In the genomic region with DNA sequence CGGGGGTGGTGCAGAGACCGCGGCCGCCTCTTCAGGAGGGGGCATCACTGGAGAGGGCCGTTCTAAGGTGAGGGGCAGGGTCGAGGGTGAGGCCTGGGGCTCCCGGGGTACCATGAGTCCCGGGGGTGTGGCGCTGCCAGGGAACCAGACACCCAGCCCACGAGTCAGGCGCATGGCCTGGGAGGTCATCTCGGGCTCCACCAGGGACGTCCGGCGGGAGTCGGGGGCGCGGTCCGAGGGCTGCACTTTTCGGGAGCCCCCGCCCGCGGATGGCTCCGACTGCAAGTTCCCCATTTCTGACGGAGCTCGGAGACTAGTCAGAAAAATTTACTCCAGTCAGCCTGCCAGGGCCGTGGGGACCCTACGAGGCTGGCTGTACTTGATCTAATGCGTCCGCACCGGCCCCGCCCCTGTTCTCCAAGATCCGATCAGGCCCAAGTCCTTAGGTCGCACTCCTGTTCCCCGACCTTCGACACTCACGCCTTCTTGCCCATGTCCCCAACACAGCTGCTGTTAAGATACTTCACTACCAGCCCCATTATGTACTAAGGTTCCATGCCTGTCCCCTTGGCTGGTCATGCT, we compare ENCODE assay signal across 6 cellular contexts. TPM values are rescaled to one million over a fixed set of nuclear protein-coding genes. Genes with fewer than 3 reads are reported as not detected.
A peak's percentile ranks its signal among the peaks of the same experiment; 100 is the strongest.
DNase-seq lines count a peak whose midpoint lies in the region; ATAC-seq and TF ChIP-seq lines count a peak whose summit lies in the region.

No MANE protein-coding gene starts in this region.

- TF ChIP-seq CTCF in IMR-90 (conservative IDR thresholded peaks at IDR 0.05; ENCODE audit: low read depth, low read length), result no peak
- TF ChIP-seq CTCF in parathyroid adenoma (IDR thresholded peaks at IDR 0.05), result no peak

- H3K4me2 ChIP-seq in IMR-90 (ENCODE audit: low read depth, low read length), result peak overlapping the region; percentile 65
- H3K4me2 ChIP-seq in parathyroid adenoma (ENCODE audit: low read length), result peak overlapping the region; percentile 99

- H4K91ac ChIP-seq in IMR-90 (ENCODE audit: insufficient read depth, low read depth, low read length), result no peak overlapping the region

- H3K4me3 ChIP-seq in IMR-90 (ENCODE audit: insufficient read depth, low read depth, low read length) (peak overlapping the region; percentile 67), parathyroid adenoma (ENCODE audit: low read depth, low read length) (peak overlapping the region; percentile 87)

- peak overlapping the region; percentile 79 for H3K4me3 Mint-ChIP-seq in central memory CD8-positive, alpha-beta T cell

- peaks cover 7% of the 10 kb centered on the region for H3K9me1 ChIP-seq in IMR-90 (ENCODE audit: insufficient read depth, low read length)

- no peaks in the 10 kb centered on the region for H3K27me3 ChIP-seq in IMR-90 (ENCODE audit: control insufficient read depth, insufficient read depth, low read length)
- no peaks in the 10 kb centered on the region for H3K27me3 ChIP-seq in parathyroid adenoma (ENCODE audit: control insufficient read depth, insufficient read depth, low read length)

- no peak for ATAC-seq in IMR-90 (ENCODE audit: low read depth)
- peak; percentile 6 for ATAC-seq in central memory CD8-positive, alpha-beta T cell (replicated peaks; ENCODE audit: extremely low read depth, poor library complexity, severe bottlenecking)

- no peaks in the 10 kb centered on the region for H3K9me3 Mint-ChIP-seq in central memory CD8-positive, alpha-beta T cell

- 33% methylated on average over 31 of the region's 37 CpGs; no CpG with 5 or more reads in 1 of the 2 experiments for WGBS in IMR-90 (ENCODE audit: extremely low coverage in 2 of 2, insufficient read length in 1 of 2), 2 experiments

- BruUV-seq in IMR-90 (replicated peaks; lab: Mats Ljungman, UMichigan), result no TSS peak

- no peak overlapping the region; the same call in 1 of the 2 replicates for H3K14ac ChIP-seq in IMR-90 (replicated peaks; ENCODE audit: low read depth, low read length)

- peaks cover 18% of the 10 kb centered on the region for H3K4me1 Mint-ChIP-seq in central memory CD8-positive, alpha-beta T cell

- H2BK5ac ChIP-seq in IMR-90 (ENCODE audit: low read depth, low read length, poor library complexity, severe bottlenecking), result no peak overlapping the region

- H3K79me1 ChIP-seq in IMR-90 (ENCODE audit: low read depth in 1 of 2, low read length in 2 of 2), result peaks cover 7 to 54% of the 10 kb centered on the region in 2 experiments; a peak in 3 of 4 replicates

- H3K9ac ChIP-seq in IMR-90 (ENCODE audit: low read depth, low read length), result no peak overlapping the region
- no peak overlapping the region for H3K9ac ChIP-seq in parathyroid adenoma

- intact Hi-C loops in IMR-90 (cut with micrococcal nuclease), result loop anchor here (5.0 kb wide), 1 partner anchor 155 kb away; no protein-coding TSS in a partner anchor

- no peak overlapping the region for H3K56ac ChIP-seq in IMR-90 (ENCODE audit: extremely low read depth, insufficient read depth, low read length)

- TF ChIP-seq POLR2A in IMR-90 (IDR thresholded peaks at IDR 0.05; ENCODE audit: low read depth, low read length), result no peak

- no peaks in the 10 kb centered on the region for H3K9me3 ChIP-seq in IMR-90 (ENCODE audit: control insufficient read depth, insufficient read depth, low read length)
- H3K9me3 ChIP-seq in parathyroid adenoma (ENCODE audit: control insufficient read depth, low read length), result no peaks in the 10 kb centered on the region

- peak overlapping the region; percentile 90 for H2AFZ ChIP-seq in IMR-90 (replicated peaks; ENCODE audit: low read length, poor library complexity)
- H2AFZ ChIP-seq in parathyroid adenoma, result peak overlapping the region; percentile 88

- dilution Hi-C loops in IMR-90 (cut with HindIII; ENCODE audit: low sequenced_read_pairs, unreplicated experiment), result no loop called here

- H2AK5ac ChIP-seq in IMR-90 (ENCODE audit: low read depth, low read length), result peak overlapping the region; percentile 91

- H4K8ac ChIP-seq in IMR-90 (ENCODE audit: low read depth in 2 of 2, low read length in 2 of 2), result peak overlapping the region in 1 of 2 experiments; percentile 41; a peak in 1 of 4 replicates

- no peak overlapping the region for H3K18ac ChIP-seq in IMR-90 (ENCODE audit: low read depth, low read length)

- H4K20me1 ChIP-seq in IMR-90 (ENCODE audit: insufficient read depth, low read length), result peaks cover 8% of the 10 kb centered on the region

- TF ChIP-seq RAD21 in IMR-90 (IDR thresholded peaks at IDR 0.05; ENCODE audit: low read length), result no peak

- no peaks in the 10 kb centered on the region for H3K79me2 ChIP-seq in parathyroid adenoma

- no peaks in the 10 kb centered on the region for H3K27me3 Mint-ChIP-seq in central memory CD8-positive, alpha-beta T cell

- H3K36me3 ChIP-seq in IMR-90 (ENCODE audit: control insufficient read depth, insufficient read depth, low read length) (peaks cover 27% of the 10 kb centered on the region), parathyroid adenoma (ENCODE audit: control insufficient read depth, insufficient read depth, low read length) (no peaks in the 10 kb centered on the region)

- no peak overlapping the region for H2BK20ac ChIP-seq in IMR-90 (ENCODE audit: low read depth, low read length)

- H3K23ac ChIP-seq in IMR-90 (ENCODE audit: low read depth, low read length), result 0 out of 2 replicates have a peak overlapping the region, but pooled peaks have one; percentile 8

- DNase-seq in IMR-90 (no peak), dedifferentiated amniotic fluid mesenchymal stem cell (ENCODE audit: extremely low spot score) (no peak), KG1 (lab: John Stamatoyannopoulos, UW) (no peak), ACHN (no peak)
- no peak for DNase-seq in central memory CD8-positive, alpha-beta T cell (ENCODE audit: low spot score in 2 of 2)

- H3K4me1 ChIP-seq in IMR-90 (ENCODE audit: control insufficient read depth, insufficient read depth, low read length) (peaks cover 2% of the 10 kb centered on the region), parathyroid adenoma (no peaks in the 10 kb centered on the region)

- H2BK15ac ChIP-seq in IMR-90 (ENCODE audit: low read depth, low read length), result no peak overlapping the region; the same call in 2 of the 3 replicates

- in situ Hi-C loops in IMR-90 (cut with MboI; ENCODE audit: low sequenced_read_pairs), result no loop called here
- in situ Hi-C loops in ACHN (cut with HindIII; ENCODE audit: low pct_ligation_motif_present, low pct_unique_long_range_greater_than_20kb, low sequenced_read_pairs), result no loop called here

- peaks cover 23% of the 10 kb centered on the region for H3K36me3 Mint-ChIP-seq in central memory CD8-positive, alpha-beta T cell (ENCODE audit: insufficient read depth)

- H3K27ac ChIP-seq in IMR-90 (ENCODE audit: insufficient read depth, low read length) (peak overlapping the region; percentile 68), parathyroid adenoma (peak overlapping the region; percentile 74)

- H3K4ac ChIP-seq in IMR-90 (ENCODE audit: low read depth, low read length), result no peak overlapping the region; the same call in 1 of the 2 replicates

- no peak overlapping the region for H4K5ac ChIP-seq in IMR-90 (ENCODE audit: low read depth, low read length)

- H2AK9ac ChIP-seq in IMR-90 (replicated peaks; ENCODE audit: low read depth, low read length, poor library complexity), result peak overlapping the region; percentile 86

- no peak overlapping the region for H2BK120ac ChIP-seq in IMR-90 (ENCODE audit: low read depth, low read length)

- no peak overlapping the region for H3K27ac Mint-ChIP-seq in central memory CD8-positive, alpha-beta T cell (ENCODE audit: low read depth)

- POLR2A ChIA-PET in IMR-90 (lab: Charles Lee; ENCODE audit: unreplicated experiment), result interaction anchor here (1.2 to 2.4 kb wide), 2 partner anchors 11 to 13 kb away, joined by 3 to 12 read pairs; a partner anchor contains a TSS

- CTCF ChIA-PET in IMR-90 (lab: Yijun Ruan, JAX), result interaction anchor here (0.7 to 1.5 kb wide), 3 partner anchors 11 to 16 kb away, joined by 3 to 6 read pairs (median 4); a partner anchor contains a TSS

TF ChIP-seq in IMR-90, 13 proteins besides CTCF, POLR2A, EP300 and RAD21:
- no peak for TF ChIP-seq SMC3 (IDR thresholded peaks at IDR 0.05; ENCODE audit: low read depth, low read length)
- no peak for TF ChIP-seq CHD1 (IDR thresholded peaks at IDR 0.05; ENCODE audit: low read depth, low read length)
- TF ChIP-seq, protein P1, sequence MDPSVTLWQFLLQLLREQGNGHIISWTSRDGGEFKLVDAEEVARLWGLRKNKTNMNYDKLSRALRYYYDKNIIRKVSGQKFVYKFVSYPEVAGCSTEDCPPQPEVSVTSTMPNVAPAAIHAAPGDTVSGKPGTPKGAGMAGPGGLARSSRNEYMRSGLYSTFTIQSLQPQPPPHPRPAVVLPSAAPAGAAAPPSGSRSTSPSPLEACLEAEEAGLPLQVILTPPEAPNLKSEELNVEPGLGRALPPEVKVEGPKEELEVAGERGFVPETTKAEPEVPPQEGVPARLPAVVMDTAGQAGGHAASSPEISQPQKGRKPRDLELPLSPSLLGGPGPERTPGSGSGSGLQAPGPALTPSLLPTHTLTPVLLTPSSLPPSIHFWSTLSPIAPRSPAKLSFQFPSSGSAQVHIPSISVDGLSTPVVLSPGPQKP (IDR thresholded peaks at IDR 0.05; ENCODE audit: borderline replicate concordance, low read depth, low read length), result no peak

RNA-seq across cellular contexts. Expression of a gene that starts 0.8 kb away (rescaled TPM):
- total RNA-seq in IMR-90 (2012; rRNA removed), result under 0.01 TPM in 1 of 2 replicates, not detected in the other
- polyA plus RNA-seq in IMR-90 (2012; rRNA removed), result 0.65 and 0.99 TPM in 2 replicates
- 0.75 and 0.95 TPM in 2 replicates for polyA plus RNA-seq in IMR-90 (2012; cell fraction: cytosol; rRNA removed)
- 1.5 and 2.8 TPM in 2 replicates for polyA plus RNA-seq in IMR-90 (2012; cell fraction: nucleus; rRNA removed; ENCODE audit: low replicate concordance)

RNA-seq across cellular contexts. Expression of a gene that starts 1.4 kb away (rescaled TPM):
- 0.56 and 0.90 TPM in 2 replicates for total RNA-seq in IMR-90 (2012; rRNA removed)
- polyA plus RNA-seq in IMR-90 (2012; rRNA removed), result 6.3 and 7.9 TPM in 2 replicates
- 2.4 and 2.8 TPM in 2 replicates for polyA plus RNA-seq in IMR-90 (2012; cell fraction: cytosol; rRNA removed)
- 22.6 and 23.9 TPM in 2 replicates for polyA plus RNA-seq in IMR-90 (2012; cell fraction: nucleus; rRNA removed; ENCODE audit: low replicate concordance)

RNA-seq across cellular contexts. Expression of a gene that starts 12.7 kb away (rescaled TPM):
- total RNA-seq in IMR-90 (2012; rRNA removed), result 502 and 644 TPM in 2 replicates
- 475 and 538 TPM in 2 replicates for polyA plus RNA-seq in IMR-90 (2012; rRNA removed)
- polyA plus RNA-seq in IMR-90 (2012; cell fraction: cytosol; rRNA removed), result 171 and 501 TPM in 2 replicates
- polyA plus RNA-seq in IMR-90 (2012; cell fraction: nucleus; rRNA removed; ENCODE audit: low replicate concordance), result 160 and 200 TPM in 2 replicates

RNA-seq across cellular contexts. Expression of a gene that starts 15.8 kb away (rescaled TPM):
- 3.6 and 4.2 TPM in 2 replicates for total RNA-seq in IMR-90 (2012; rRNA removed)
- polyA plus RNA-seq in IMR-90 (2012; rRNA removed), result 17.9 and 20.8 TPM in 2 replicates
- 23.6 and 30.4 TPM in 2 replicates for polyA plus RNA-seq in IMR-90 (2012; cell fraction: cytosol; rRNA removed)
- polyA plus RNA-seq in IMR-90 (2012; cell fraction: nucleus; rRNA removed; ENCODE audit: low replicate concordance), result 52.8 and 101 TPM in 2 replicates

RNA-seq across cellular contexts. Expression of a gene that starts 39.0 kb away (rescaled TPM):
- not detected in 2 replicates for total RNA-seq in IMR-90 (2012; rRNA removed)
- polyA plus RNA-seq in IMR-90 (2012; rRNA removed), result not detected in 2 replicates
- not detected in 2 replicates for polyA plus RNA-seq in IMR-90 (2012; cell fraction: cytosol; rRNA removed)
- not detected in 2 replicates for polyA plus RNA-seq in IMR-90 (2012; cell fraction: nucleus; rRNA removed; ENCODE audit: low replicate concordance)
